13 cellular contexts compared by ENCODE assay signal in genomic region chr10:29647483-29647882, GRCh38. TPM values are rescaled to one million over a fixed set of nuclear protein-coding genes. Genes with fewer than 3 reads are reported as not detected.
A peak's percentile ranks its signal among the peaks of the same experiment; 100 is the strongest.
DNase-seq lines count a peak whose midpoint lies in the region; ATAC-seq lines count a peak whose summit lies in the region.
"Had no signal": no experiment of that assay in that cellular context is flagged by ENCODE, and none has a peak within 500 bp of the region (broad histone marks: within the 10 kb centered on the region; RNA-seq: fewer than 3 reads in every experiment).

No MANE protein-coding gene starts in this region.

- H3K4me1 Mint-ChIP-seq in T-cell (peaks cover 51 to 54% (median 54%) of the 10 kb centered on the region in 3 donors), immature natural killer cell (peaks cover 35 to 38% of the 10 kb centered on the region in 2 donors)
- peaks cover 16% of the 10 kb centered on the region for H3K4me1 Mint-ChIP-seq in stimulated activated memory B cell treated with anti-CD40 and anti-IgM and Interleukin-4, amounts not matched to agents 10 μg/mL and 1 μg/mL and 100 μg/mL, for 72 hours

- peak overlapping the region in 1 of 2 donors; percentile 72 for H3K27ac Mint-ChIP-seq in T-cell
- H3K27ac Mint-ChIP-seq in immature natural killer cell: peak overlapping the region in 2 of 6 donors; percentile 4 to 29
- H3K27ac Mint-ChIP-seq in stimulated activated memory B cell treated with anti-CD40 and anti-IgM and Interleukin-4, amounts not matched to agents 10 μg/mL and 1 μg/mL and 100 μg/mL, for 72 hours: no peak overlapping the region

- peaks cover 26% of the 10 kb centered on the region for H3K36me3 Mint-ChIP-seq in T-cell
- peaks cover 0 to 8% (median 5%) of the 10 kb centered on the region in 3 donors for H3K36me3 Mint-ChIP-seq in immature natural killer cell
- no peaks in the 10 kb centered on the region for H3K36me3 Mint-ChIP-seq in stimulated activated memory B cell treated with anti-CD40 and anti-IgM and Interleukin-4, amounts not matched to agents 10 μg/mL and 1 μg/mL and 100 μg/mL, for 72 hours

- DNase-seq in T-cell (no peak), immature natural killer cell (no peak), hypothalamus (lab: John Stamatoyannopoulos, UW) (no peak), SIG-M5 (lab: John Stamatoyannopoulos, UW) (no peak)
- DNase-seq: activated T-cell treated with anti-CD3 and anti-CD28 coated beads for 4 hours, DMS79 treated with DMSO at 0.1 percent for 48 hours, midbrain, NCI-H1694, PC-9 had no signal

- ATAC-seq in GM18517 (IDR thresholded peaks at IDR 0.05; ENCODE audit: unreplicated experiment) (peak; percentile 42), T-cell (replicated peaks in 1 of 4) (peak in 2 of 4 experiments; percentile 58 to 68), HG02973 (IDR thresholded peaks at IDR 0.05; ENCODE audit: unreplicated experiment) (no peak), HG02642 (IDR thresholded peaks at IDR 0.05; ENCODE audit: poor library complexity, unreplicated experiment) (no peak)
- peak; percentile 45 for ATAC-seq in stimulated activated memory B cell treated with anti-CD40 and anti-IgM and Interleukin-4, amounts not matched to agents 10 μg/mL and 1 μg/mL and 100 μg/mL, for 72 hours

- POLR2A ChIA-PET in T-cell (lab: Charles Lee): interaction anchor here in 1 of 2 donors (1.1 kb wide), 1 partner anchor 9 kb away, joined by 17 read pairs; no protein-coding TSS in a partner anchor

- H3K27me3 Mint-ChIP-seq in T-cell: no peaks in the 10 kb centered on the region
- peaks cover 0 to 2% (median 0%) of the 10 kb centered on the region in 3 donors for H3K27me3 Mint-ChIP-seq in immature natural killer cell (ENCODE audit: low read depth in 3 of 3)
- H3K27me3 Mint-ChIP-seq in stimulated activated memory B cell treated with anti-CD40 and anti-IgM and Interleukin-4, amounts not matched to agents 10 μg/mL and 1 μg/mL and 100 μg/mL, for 72 hours: no peaks in the 10 kb centered on the region

- peak overlapping the region in 2 of 3 donors; percentile 39 to 78 for H3K4me3 Mint-ChIP-seq in T-cell
- H3K4me3 Mint-ChIP-seq in immature natural killer cell: peak overlapping the region in 4 of 5 donors; percentile 11 to 61 (median 24)
- H3K4me3 Mint-ChIP-seq in stimulated activated memory B cell treated with anti-CD40 and anti-IgM and Interleukin-4, amounts not matched to agents 10 μg/mL and 1 μg/mL and 100 μg/mL, for 72 hours: no peak overlapping the region

- H3K9me3 Mint-ChIP-seq in T-cell (no peaks in the 10 kb centered on the region), immature natural killer cell (no peaks in the 10 kb centered on the region)
- H3K9me3 Mint-ChIP-seq in stimulated activated memory B cell treated with anti-CD40 and anti-IgM and Interleukin-4, amounts not matched to agents 10 μg/mL and 1 μg/mL and 100 μg/mL, for 72 hours: peaks cover 5% of the 10 kb centered on the region

- CTCF ChIA-PET in T-cell (lab: Charles Lee): interaction anchor here (0.6 to 2.5 kb wide), 7 partner anchors 8 to 1038 kb away, joined by 4 to 10 read pairs (median 4); no protein-coding TSS in a partner anchor

RNA-seq across cellular contexts. Expression of gene SVIL, which starts 12.7 kb away (rescaled TPM):
- 10 to 100 TPM; 17.4 to 45.6 (median 19.6) TPM for total RNA-seq in T-cell
- polyA plus RNA-seq in immature natural killer cell: 10 to 100 TPM in 1 of 3 donors, 1 to 10 TPM in 1, under 1 TPM in 1; 0.16 to 16.3 (median 2.6) TPM

Comparison
In these comparisons a context has a peak if more than half of its experiments do, and no peak if none do; other contexts are left out.
1. ATAC-seq: peak in GM18517 (single experiment) and stimulated activated memory B cell treated with anti-CD40 and anti-IgM and Interleukin-4, amounts not matched to agents 10 μg/mL and 1 μg/mL and 100 μg/mL, for 72 hours (single experiment); none in HG02973 (single experiment) and HG02642 (single experiment).